In genomic region chr2:177724398-177725287, GRCh38 we compare ENCODE assay signal across 1 cellular context.
TF ChIP-seq lines count a peak whose summit lies in the region.

No MANE protein-coding gene starts in this region.

TF ChIP-seq in HepG2, 621 proteins besides CTCF, POLR2A, EP300 and RAD21 (continued from another document and continues in another):
- TF ChIP-seq ARID5B (CRISPR knock-in tag; IDR thresholded peaks at IDR 0.05), result 0 out of 2 replicates have a peak, but pooled peaks have one; percentile 13
- no peak for TF ChIP-seq ZNF121 (CRISPR knock-in tag; IDR thresholded peaks at IDR 0.05)
- no peak for TF ChIP-seq CBX5 (CRISPR knock-in tag; IDR thresholded peaks at IDR 0.05; ENCODE audit: borderline replicate concordance)
- TF ChIP-seq ZFY (CRISPR knock-in tag; IDR thresholded peaks at IDR 0.05), result no peak
- TF ChIP-seq MED1 (CRISPR knock-in tag; IDR thresholded peaks at IDR 0.05), result no peak
- no peak for TF ChIP-seq SP2 (CRISPR knock-in tag; IDR thresholded peaks at IDR 0.05)
- TF ChIP-seq ZNF276 (CRISPR knock-in tag; IDR thresholded peaks at IDR 0.05; ENCODE audit: low read depth), result no peak
- TF ChIP-seq SMAD1 (CRISPR knock-in tag; IDR thresholded peaks at IDR 0.05; ENCODE audit: borderline replicate concordance, low read depth), result no peak
- TF ChIP-seq MIER2 (CRISPR knock-in tag; IDR thresholded peaks at IDR 0.05), result no peak
- TF ChIP-seq ESRRA (CRISPR knock-in tag; IDR thresholded peaks at IDR 0.05; ENCODE audit: low read depth), result no peak
- TF ChIP-seq BRF2 (CRISPR knock-in tag; IDR thresholded peaks at IDR 0.05), result no peak
- TF ChIP-seq PHF21A (CRISPR knock-in tag; IDR thresholded peaks at IDR 0.05), result no peak
- peak; percentile 34; the same call in 1 of the 2 replicates for TF ChIP-seq GLI4 (CRISPR knock-in tag; IDR thresholded peaks at IDR 0.05; ENCODE audit: borderline replicate concordance)
- TF ChIP-seq ELF3 (CRISPR knock-in tag; IDR thresholded peaks at IDR 0.05), result 0 out of 2 replicates have a peak, but pooled peaks have one; percentile 25
- TF ChIP-seq XRCC5 (optimal IDR thresholded peaks at IDR 0.05; ENCODE audit: low read length), result peak; percentile 28
- no peak for TF ChIP-seq NR1H2 (CRISPR knock-in tag; IDR thresholded peaks at IDR 0.05; ENCODE audit: borderline replicate concordance, low read depth)
- TF ChIP-seq FUBP1 (CRISPR knock-in tag; IDR thresholded peaks at IDR 0.05; ENCODE audit: borderline replicate concordance), result 0 out of 2 replicates have a peak, but pooled peaks have one; percentile 45
- 0 out of 2 replicates have a peak, but pooled peaks have one; percentile 22 for TF ChIP-seq ZSCAN9 (CRISPR knock-in tag; IDR thresholded peaks at IDR 0.05; ENCODE audit: borderline replicate concordance)
- peak; percentile 16; the same call in 1 of the 2 replicates for TF ChIP-seq ELF1 (CRISPR knock-in tag; IDR thresholded peaks at IDR 0.05)
- no peak for TF ChIP-seq ARNTL (CRISPR knock-in tag; IDR thresholded peaks at IDR 0.05)
- no peak for TF ChIP-seq KDM6A (CRISPR knock-in tag; IDR thresholded peaks at IDR 0.05; ENCODE audit: low read depth)
- no peak for TF ChIP-seq NFIB (CRISPR knock-in tag; IDR thresholded peaks at IDR 0.05; ENCODE audit: borderline replicate concordance)
- no peak for TF ChIP-seq HINFP (CRISPR knock-in tag; IDR thresholded peaks at IDR 0.05; ENCODE audit: low read depth)
- TF ChIP-seq THYN1 (CRISPR knock-in tag; IDR thresholded peaks at IDR 0.05; ENCODE audit: borderline replicate concordance, low read depth), result no peak
- no peak for TF ChIP-seq ZNF253 (CRISPR knock-in tag; IDR thresholded peaks at IDR 0.05; ENCODE audit: borderline replicate concordance)
- no peak for TF ChIP-seq HNRNPL (IDR thresholded peaks at IDR 0.05; ENCODE audit: low read depth, low read length)
- TF ChIP-seq NCOA1 (CRISPR knock-in tag; IDR thresholded peaks at IDR 0.05), result no peak
- no peak for TF ChIP-seq CHD4 (IDR thresholded peaks at IDR 0.05; ENCODE audit: borderline replicate concordance, low read length)
- TF ChIP-seq NR3C1 (CRISPR knock-in tag; IDR thresholded peaks at IDR 0.05), result no peak
- no peak for TF ChIP-seq PAX8 (CRISPR knock-in tag; IDR thresholded peaks at IDR 0.05; ENCODE audit: borderline replicate concordance)
- no peak for TF ChIP-seq ZNF777 (CRISPR knock-in tag; IDR thresholded peaks at IDR 0.05)
- TF ChIP-seq SOX13 (IDR thresholded peaks at IDR 0.05), result no peak
- 0 out of 4 replicates have a peak, but pooled peaks of 1 of the 2 experiments have one; percentile 6 for TF ChIP-seq SOX13 (CRISPR knock-in tag; conservative IDR thresholded peaks at IDR 0.05 in 1 of 2, IDR thresholded peaks at IDR 0.05 in 1 of 2)
- TF ChIP-seq ZFP82 (CRISPR knock-in tag; IDR thresholded peaks at IDR 0.05; ENCODE audit: borderline replicate concordance), result no peak
- no peak for TF ChIP-seq ZNF510 (CRISPR knock-in tag; IDR thresholded peaks at IDR 0.05; ENCODE audit: low read depth)
- TF ChIP-seq FOSL1 (CRISPR knock-in tag; IDR thresholded peaks at IDR 0.05; ENCODE audit: borderline replicate concordance), result no peak
- no peak for TF ChIP-seq GABPA (IDR thresholded peaks at IDR 0.05; ENCODE audit: low read depth, low read length)
- no peak for TF ChIP-seq GABPA (CRISPR knock-in tag; IDR thresholded peaks at IDR 0.05; ENCODE audit: low read depth)
- TF ChIP-seq ZSCAN12 (CRISPR knock-in tag; IDR thresholded peaks at IDR 0.05), result no peak
- no peak for TF ChIP-seq ZBTB38 (CRISPR knock-in tag; IDR thresholded peaks at IDR 0.05)
- TF ChIP-seq SIX1 (CRISPR knock-in tag; IDR thresholded peaks at IDR 0.05; ENCODE audit: borderline replicate concordance), result no peak
- TF ChIP-seq MTERF4 (CRISPR knock-in tag; IDR thresholded peaks at IDR 0.05), result 0 out of 2 replicates have a peak, but pooled peaks have one; percentile 34
- no peak for TF ChIP-seq ZNF350 (CRISPR knock-in tag; IDR thresholded peaks at IDR 0.05; ENCODE audit: borderline replicate concordance, low read depth)
- TF ChIP-seq ZNF713 (CRISPR knock-in tag; IDR thresholded peaks at IDR 0.05), result no peak
- TF ChIP-seq ZNF513 (CRISPR knock-in tag; conservative IDR thresholded peaks at IDR 0.05), result no peak
- no peak for TF ChIP-seq NFYC (CRISPR knock-in tag; IDR thresholded peaks at IDR 0.05)
- 0 out of 4 replicates have a peak, but pooled peaks of 1 of the 2 experiments have one; percentile 18 for TF ChIP-seq KLF16 (CRISPR knock-in tag; IDR thresholded peaks at IDR 0.05)
- no peak for TF ChIP-seq ZNF788 (CRISPR knock-in tag; IDR thresholded peaks at IDR 0.05; ENCODE audit: borderline replicate concordance)
- TF ChIP-seq PREB (CRISPR knock-in tag; IDR thresholded peaks at IDR 0.05), result no peak
- no peak for TF ChIP-seq XBP1 (CRISPR knock-in tag; IDR thresholded peaks at IDR 0.05)
- TF ChIP-seq ZNF451 (CRISPR knock-in tag; IDR thresholded peaks at IDR 0.05), result no peak
- no peak for TF ChIP-seq HOMEZ (CRISPR knock-in tag; IDR thresholded peaks at IDR 0.05; ENCODE audit: low read depth)
- TF ChIP-seq ZNF205 (CRISPR knock-in tag; IDR thresholded peaks at IDR 0.05), result no peak
- no peak for TF ChIP-seq ZNF143 (CRISPR knock-in tag; IDR thresholded peaks at IDR 0.05)
- TF ChIP-seq NR2C2 (CRISPR knock-in tag; IDR thresholded peaks at IDR 0.05; ENCODE audit: borderline replicate concordance), result no peak
- no peak for TF ChIP-seq FOXP1 (IDR thresholded peaks at IDR 0.05)
- no peak for TF ChIP-seq FOXP1 (CRISPR knock-in tag; IDR thresholded peaks at IDR 0.05)
- TF ChIP-seq NFE2L1 (CRISPR knock-in tag; IDR thresholded peaks at IDR 0.05; ENCODE audit: borderline replicate concordance), result no peak
- TF ChIP-seq JDP2 (CRISPR knock-in tag; IDR thresholded peaks at IDR 0.05; ENCODE audit: borderline replicate concordance), result no peak
